ENCODE assay signal across 8 cellular contexts in the genomic region with DNA sequence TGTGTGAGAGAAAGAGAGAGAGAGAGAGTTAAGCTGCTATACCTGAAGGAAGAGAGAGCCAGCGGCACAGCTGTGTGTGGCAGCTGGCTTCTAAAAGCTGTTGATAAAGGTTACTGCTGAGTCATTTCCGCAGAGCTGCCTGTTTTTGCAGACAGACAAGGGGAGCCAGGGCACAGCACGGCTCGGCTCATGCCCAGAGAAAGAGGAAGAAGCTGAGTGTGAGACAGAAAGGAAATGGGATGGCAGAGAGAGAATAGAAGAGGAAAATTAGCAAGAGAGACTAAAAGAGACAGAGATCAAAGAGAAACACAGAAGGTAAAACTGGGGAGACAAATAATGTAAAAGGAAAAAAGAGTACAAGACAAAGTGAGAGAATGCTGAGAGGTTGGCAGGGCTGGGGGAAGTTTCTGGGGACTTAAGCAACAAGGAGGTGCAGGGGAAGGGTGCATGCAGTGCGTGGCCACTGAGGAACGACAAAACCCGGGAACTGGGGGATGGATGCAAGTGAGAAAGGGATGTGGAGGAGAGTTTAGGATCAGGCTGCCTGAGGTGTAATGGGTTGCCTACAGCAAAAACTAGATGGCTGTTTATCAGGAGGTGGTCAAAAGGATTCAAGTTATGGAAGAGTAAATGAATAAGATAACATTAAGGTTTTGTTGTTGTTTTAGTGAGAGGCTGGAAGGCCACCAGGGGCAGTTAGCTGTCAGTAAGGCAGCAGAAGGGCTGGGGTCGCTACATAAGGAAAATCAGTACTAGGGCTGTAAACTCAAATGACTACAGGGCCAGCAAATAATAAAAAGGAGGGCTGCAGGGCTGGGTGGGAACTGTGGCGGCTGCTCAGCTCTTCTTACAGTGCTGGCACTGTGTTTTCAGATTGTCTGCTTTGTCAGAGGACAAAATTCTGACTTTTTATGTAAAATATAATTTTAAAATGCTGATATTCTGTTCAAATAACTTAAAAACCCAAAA. TPM values are rescaled to one million over a fixed set of nuclear protein-coding genes. Genes with fewer than 3 reads are reported as not detected.
DNase-seq lines count a peak whose midpoint lies in the region; ATAC-seq and TF ChIP-seq lines count a peak whose summit lies in the region.

No MANE protein-coding gene starts in this region.

- peaks cover 12 to 55% (median 48%) of the 10 kb centered on the region in 5 donors for H3K4me1 ChIP-seq in subcutaneous abdominal adipose tissue (ENCODE audit: control insufficient read depth in 5 of 5, insufficient read depth in 5 of 5, low read length in 5 of 5)

- TF ChIP-seq CTCF in nephron (IDR thresholded peaks at IDR 0.05; ENCODE audit: unreplicated experiment in 3 of 3): no peak

- DNase-seq in DMS79 (lab: John Stamatoyannopoulos, UW) (peak; percentile 71), RPMI7951 (ENCODE audit: low read depth) (peak; percentile 94), fibroblast of peridontal ligament (ENCODE audit: extremely low read depth) (peak; percentile 75)
- peak; percentile 73 for DNase-seq in activated T-helper 2 cell treated with anti-CD3 and anti-CD28 coated beads, Interferon-gamma antibody, Interleukin-2, Interleukin-4, amounts not matched to agents 10 μg/mL and 5 μg/mL and 100 μg/mL, durations not matched to agents 14 hours and 24 hours and 36 hours (ENCODE audit: low spot score)

- H3K4me1 Mint-ChIP-seq in activated T-helper 2 cell treated with anti-CD3 and anti-CD28 coated beads, Interferon-gamma antibody, Interleukin-2, Interleukin-4, amounts not matched to agents 10 μg/mL and 5 μg/mL and 100 μg/mL, durations not matched to agents 14 hours and 24 hours and 36 hours (ENCODE audit: low read depth): peaks cover 42% of the 10 kb centered on the region
- H3K4me1 Mint-ChIP-seq in nephron: peaks cover 37% of the 10 kb centered on the region

- H3K9ac ChIP-seq in subcutaneous abdominal adipose tissue (ENCODE audit: low read length in 5 of 5): peak overlapping the region; percentile 47 to 68 (median 64)

- no peaks in the 10 kb centered on the region for H3K27me3 Mint-ChIP-seq in activated T-helper 2 cell treated with anti-CD3 and anti-CD28 coated beads, Interferon-gamma antibody, Interleukin-2, Interleukin-4, amounts not matched to agents 10 μg/mL and 5 μg/mL and 100 μg/mL, durations not matched to agents 14 hours and 24 hours and 36 hours (ENCODE audit: low read depth)
- H3K27me3 Mint-ChIP-seq in nephron (ENCODE audit: low read depth): no peaks in the 10 kb centered on the region

- H3K36me3 ChIP-seq in KOPT-K1 (ENCODE audit: insufficient read depth, low read length): no peaks in the 10 kb centered on the region
- H3K36me3 ChIP-seq in subcutaneous abdominal adipose tissue (ENCODE audit: control insufficient read depth in 5 of 5, insufficient read depth in 5 of 5, low read length in 5 of 5): peaks cover 0 to under 1% (median 0%) of the 10 kb centered on the region in 5 donors

- H3K27ac Mint-ChIP-seq in activated T-helper 2 cell treated with anti-CD3 and anti-CD28 coated beads, Interferon-gamma antibody, Interleukin-2, Interleukin-4, amounts not matched to agents 10 μg/mL and 5 μg/mL and 100 μg/mL, durations not matched to agents 14 hours and 24 hours and 36 hours: peak overlapping the region; percentile 94
- H3K27ac Mint-ChIP-seq in nephron: peak overlapping the region; percentile 95 to 96 (median 96)

- no peaks in the 10 kb centered on the region for H3K27me3 ChIP-seq in subcutaneous abdominal adipose tissue (ENCODE audit: control insufficient read depth in 5 of 5, insufficient read depth in 4 of 5, low read length in 5 of 5)

- H3K4me3 ChIP-seq in subcutaneous abdominal adipose tissue (ENCODE audit: low read depth in 1 of 5, low read length in 5 of 5): peak overlapping the region; percentile 46 to 67 (median 57)

- peak; percentile 89 for ATAC-seq in GM21737 (IDR thresholded peaks at IDR 0.05; ENCODE audit: unreplicated experiment)

- H3K27ac ChIP-seq in KOPT-K1 (ENCODE audit: low read depth, low read length, poor library complexity, severe bottlenecking) (peak overlapping the region; percentile 98), subcutaneous abdominal adipose tissue (ENCODE audit: low read depth, low read length) (peak overlapping the region; percentile 79)

- H3K9me3 ChIP-seq in KOPT-K1 (ENCODE audit: insufficient read depth, low read length, poor library complexity, severe bottlenecking) (no peaks in the 10 kb centered on the region), subcutaneous abdominal adipose tissue (ENCODE audit: control insufficient read depth in 5 of 5, low read length in 5 of 5) (no peaks in the 10 kb centered on the region)

- peak overlapping the region; percentile 90 for H3K4me3 Mint-ChIP-seq in activated T-helper 2 cell treated with anti-CD3 and anti-CD28 coated beads, Interferon-gamma antibody, Interleukin-2, Interleukin-4, amounts not matched to agents 10 μg/mL and 5 μg/mL and 100 μg/mL, durations not matched to agents 14 hours and 24 hours and 36 hours (ENCODE audit: low read depth)
- H3K4me3 Mint-ChIP-seq in nephron: peak overlapping the region; percentile 71 to 77 (median 73)

- H3K36me3 Mint-ChIP-seq in activated T-helper 2 cell treated with anti-CD3 and anti-CD28 coated beads, Interferon-gamma antibody, Interleukin-2, Interleukin-4, amounts not matched to agents 10 μg/mL and 5 μg/mL and 100 μg/mL, durations not matched to agents 14 hours and 24 hours and 36 hours (ENCODE audit: low read depth): no peaks in the 10 kb centered on the region
- H3K36me3 Mint-ChIP-seq in nephron (ENCODE audit: low read depth): no peaks in the 10 kb centered on the region

- no peaks in the 10 kb centered on the region for H3K9me3 Mint-ChIP-seq in activated T-helper 2 cell treated with anti-CD3 and anti-CD28 coated beads, Interferon-gamma antibody, Interleukin-2, Interleukin-4, amounts not matched to agents 10 μg/mL and 5 μg/mL and 100 μg/mL, durations not matched to agents 14 hours and 24 hours and 36 hours
- H3K9me3 Mint-ChIP-seq in nephron: no peaks in the 10 kb centered on the region

- intact Hi-C loops in activated T-helper 2 cell treated with anti-CD3 and anti-CD28 coated beads, Interferon-gamma antibody, Interleukin-2, Interleukin-4, amounts not matched to agents 10 μg/mL and 5 μg/mL and 100 μg/mL, durations not matched to agents 14 hours and 24 hours and 36 hours (cut with micrococcal nuclease): loop anchor here (1.0 to 10.0 kb wide), 5 partner anchors 23 to 240 kb away; partner anchors contain the start of genes HLA-A, HLA-F and POLR1H

RNA-seq across cellular contexts. Expression of gene HLA-A, which starts 22.9 kb away (rescaled TPM):
- total RNA-seq in RPMI7951 (2014; rRNA removed; shearing (Covaris generic)): 1,042 and 1,246 TPM in 2 replicates
- total RNA-seq in activated T-helper 2 cell treated with anti-CD3 and anti-CD28 coated beads, Interferon-gamma antibody, Interleukin-2, Interleukin-4, amounts not matched to agents 10 μg/mL and 5 μg/mL and 100 μg/mL, durations not matched to agents 14 hours and 24 hours and 36 hours: 1,569 and 1,592 TPM in 2 replicates

Comparison
In these comparisons a context has a peak if more than half of its experiments do, and no peak if none do; other contexts are left out.
1. Peak in every context shown above with its lines: DNase-seq, ATAC-seq, H3K4me3 ChIP-seq and H3K27ac ChIP-seq.